In genomic region chr11:20003357-20003756, GRCh38 we compare ENCODE assay signal across 24 cellular contexts.
A peak's percentile ranks its signal among the peaks of the same experiment; 100 is the strongest.
DNase-seq lines count a peak whose midpoint lies in the region; ATAC-seq, FAIRE-seq and TF ChIP-seq lines count a peak whose summit lies in the region.
"Had no signal": no experiment of that assay in that cellular context is flagged by ENCODE, and none has a peak within 500 bp of the region (broad histone marks: within the 10 kb centered on the region; RNA-seq: fewer than 3 reads in every experiment).

No MANE protein-coding gene starts in this region.

- DNase-seq in cardiac muscle cell (ENCODE audit: low read depth in 1 of 2, low spot score in 1 of 2) (no peak), Right ventricle myocardium inferior (ENCODE audit: missing footprints) (no peak), body of pancreas (peak in 3 of 4 donors; percentile 46 to 48 (median 48)), HepG2 (ENCODE audit: low spot score) (no peak), type B pancreatic cell (ENCODE audit: extremely low spot score, unreplicated experiment) (no peak), psoas muscle (no peak), SIG-M5 treated with dmso at 0.1 percent for 504 hours (lab: John Stamatoyannopoulos, UW; ENCODE audit: unreplicated experiment) (no peak)
- DNase-seq in effector memory CD4-positive, alpha-beta T cell: no peak
- DNase-seq: activated CD8-positive, alpha-beta memory T cell treated with anti-CD3 and anti-CD28 coated beads, Interleukin-2, amount 50 U/mL, for 48 hours; activated naive CD8-positive, alpha-beta T cell treated with anti-CD3 and anti-CD28 coated beads, Interleukin-2, amount 10 ng/mL, durations not matched to agents 7 days and 5 days; colonic mucosa; endodermal cell; naive thymus-derived CD8-positive, alpha-beta T cell; NCI-H1417 treated with DMSO at 0.1 percent for 48 hours; NCI-H446 treated with DMSO at 0.1 percent for 48 hours; ovary; stimulated activated CD4-positive, alpha-beta T cell treated with anti-CD3 and anti-CD28 coated beads, Interleukin-15, amount 100 ng/mL, for 24 hours; stimulated activated CD8-positive, alpha-beta memory T cell treated with anti-CD3 and anti-CD28 coated beads, Interleukin-4, amount 100 ng/mL, for 48 hours had no signal

- H3K4me2 ChIP-seq in HepG2 (ENCODE audit: low read depth, low read length): peak overlapping the region; percentile 64

- H3K4me3 Mint-ChIP-seq in type B pancreatic cell: no peak overlapping the region
- H3K4me3 Mint-ChIP-seq: activated naive CD8-positive, alpha-beta T cell treated with anti-CD3 and anti-CD28 coated beads, Interleukin-2, amount 10 ng/mL, durations not matched to agents 7 days and 5 days; brain; endodermal cell; naive thymus-derived CD8-positive, alpha-beta T cell had no signal

- in situ Hi-C loops in HepG2 (cut with HindIII; ENCODE audit: extremely low pct_ligation_motif_present, low pct_unique_long_range_greater_than_20kb): no loop called here

- TF ChIP-seq RAD21 in HepG2 (CRISPR knock-in tag; IDR thresholded peaks at IDR 0.05): no peak

- TF ChIP-seq EP300 in HepG2 (IDR thresholded peaks at IDR 0.05; ENCODE audit: low read depth in 2 of 2, low read length in 2 of 2): no peak
- no peak for TF ChIP-seq EP300 in HepG2 (CRISPR knock-in tag; IDR thresholded peaks at IDR 0.05; ENCODE audit: borderline replicate concordance)

- H3K4me3 ChIP-seq in cardiac muscle cell: no peak overlapping the region
- H3K4me3 ChIP-seq in body of pancreas: no peak overlapping the region
- peak overlapping the region in 2 of 3 experiments; percentile 15 to 32; a peak in 2 of 6 replicates for H3K4me3 ChIP-seq in HepG2 (replicated peaks in 1 of 3; ENCODE audit: insufficient read depth in 1 of 3, low read depth in 2 of 3, low read length in 3 of 3)
- no peak overlapping the region for H3K4me3 ChIP-seq in psoas muscle
- H3K4me3 ChIP-seq in effector memory CD4-positive, alpha-beta T cell (ENCODE audit: insufficient read depth, low read depth, low read length, poor library complexity, severe bottlenecking): no peak overlapping the region
- H3K4me3 ChIP-seq: BLaER1 treated with 17β-estradiol and CSF1 and Interleukin-3, amounts not matched to agents 10 nM and 100 nM; colonic mucosa; ovary had no signal

- peaks cover 84% of the 10 kb centered on the region for H3K4me1 ChIP-seq in cardiac muscle cell (ENCODE audit: low read depth)
- peaks cover 68% of the 10 kb centered on the region for H3K4me1 ChIP-seq in body of pancreas
- peaks cover 85% of the 10 kb centered on the region for H3K4me1 ChIP-seq in HepG2 (ENCODE audit: insufficient read depth, low read length)
- H3K4me1 ChIP-seq in psoas muscle: peaks cover 19% of the 10 kb centered on the region
- H3K4me1 ChIP-seq in effector memory CD4-positive, alpha-beta T cell (ENCODE audit: control insufficient read depth, insufficient read depth, low read length, poor library complexity, severe bottlenecking): no peaks in the 10 kb centered on the region
- H3K4me1 ChIP-seq: colonic mucosa had no signal

- H3K36me3 ChIP-seq in cardiac muscle cell (no peaks in the 10 kb centered on the region), body of pancreas (replicated peaks in 1 of 2; ENCODE audit: insufficient read depth in 1 of 2, low read depth in 2 of 2) (no peaks in the 10 kb centered on the region), HepG2 (replicated peaks in 1 of 2; ENCODE audit: control insufficient read depth in 1 of 2, insufficient read depth in 2 of 2, low read length in 2 of 2) (no peaks in the 10 kb centered on the region), psoas muscle (ENCODE audit: insufficient read depth in 1 of 2, low read depth in 1 of 2) (no peaks in the 10 kb centered on the region)
- H3K36me3 ChIP-seq in effector memory CD4-positive, alpha-beta T cell (ENCODE audit: control insufficient read depth, insufficient read depth, low read length): no peaks in the 10 kb centered on the region
- H3K36me3 ChIP-seq: BLaER1 treated with 17β-estradiol and CSF1 and Interleukin-3, amounts not matched to agents 10 nM and 100 nM; colonic mucosa; ovary had no signal

- peak overlapping the region; percentile 38 for H3K27ac Mint-ChIP-seq in type B pancreatic cell
- H3K27ac Mint-ChIP-seq: activated naive CD8-positive, alpha-beta T cell treated with anti-CD3 and anti-CD28 coated beads, Interleukin-2, amount 10 ng/mL, durations not matched to agents 7 days and 5 days; endodermal cell; naive thymus-derived CD8-positive, alpha-beta T cell had no signal

- H2AFZ ChIP-seq in HepG2 (ENCODE audit: low read length): no peak overlapping the region

- BruUV-seq in HepG2 (replicated peaks; lab: Mats Ljungman, UMichigan): TSS peak; percentile 69

- H3K27me3 ChIP-seq in cardiac muscle cell (no peaks in the 10 kb centered on the region), body of pancreas (no peaks in the 10 kb centered on the region), HepG2 (ENCODE audit: control insufficient read depth in 1 of 2, insufficient read depth in 2 of 2, low read length in 2 of 2) (no peaks in the 10 kb centered on the region), psoas muscle (ENCODE audit: insufficient read depth in 3 of 3, low read length in 2 of 3) (no peaks in the 10 kb centered on the region)
- no peaks in the 10 kb centered on the region for H3K27me3 ChIP-seq in effector memory CD4-positive, alpha-beta T cell (replicated peaks; ENCODE audit: control insufficient read depth, insufficient read depth, low read length, poor library complexity, severe bottlenecking)
- H3K27me3 ChIP-seq: BLaER1 treated with 17β-estradiol and CSF1 and Interleukin-3, amounts not matched to agents 10 nM and 100 nM; colonic mucosa; ovary had no signal

- peaks cover 29% of the 10 kb centered on the region for H3K79me2 ChIP-seq in HepG2 (ENCODE audit: insufficient read depth, low read length)

- peaks cover 63% of the 10 kb centered on the region for H3K4me1 Mint-ChIP-seq in type B pancreatic cell (ENCODE audit: unreplicated experiment)
- H3K4me1 Mint-ChIP-seq: activated naive CD8-positive, alpha-beta T cell treated with anti-CD3 and anti-CD28 coated beads, Interleukin-2, amount 10 ng/mL, durations not matched to agents 7 days and 5 days had no signal

- no peaks in the 10 kb centered on the region for H4K20me1 ChIP-seq in HepG2 (ENCODE audit: insufficient read depth, low read length)
- H4K20me1 ChIP-seq: BLaER1 treated with 17β-estradiol and CSF1 and Interleukin-3, amounts not matched to agents 10 nM and 100 nM had no signal

- H3K27ac ChIP-seq in cardiac muscle cell (peak overlapping the region; percentile 82), body of pancreas (peak overlapping the region; percentile 60 to 74 (median 68)), HepG2 (ENCODE audit: extremely low read length, insufficient read depth, low read length) (peak overlapping the region; percentile 86), psoas muscle (no peak overlapping the region)
- H3K27ac ChIP-seq in effector memory CD4-positive, alpha-beta T cell (ENCODE audit: insufficient read depth, low read length, poor library complexity, severe bottlenecking): no peak overlapping the region
- H3K27ac ChIP-seq: BLaER1 treated with 17β-estradiol and CSF1 and Interleukin-3, amounts not matched to agents 10 nM and 100 nM; colonic mucosa; ovary had no signal

- POLR2A ChIA-PET in HepG2 (lab: Yijun Ruan, JAX): interaction anchor here (1.1 to 6.6 kb wide), 10 partner anchors 9 to 51 kb away, joined by 3 to 107 read pairs (median 7); no protein-coding TSS in a partner anchor

- H3K27me3 Mint-ChIP-seq in type B pancreatic cell: no peaks in the 10 kb centered on the region

- no peak for TF ChIP-seq POLR2A in body of pancreas (IDR thresholded peaks at IDR 0.05)
- no peak for TF ChIP-seq POLR2A in HepG2 (IDR thresholded peaks at IDR 0.05; ENCODE audit: insufficient read depth in 1 of 2, low read depth in 2 of 2, low read length in 2 of 2)

- FAIRE-seq in HepG2 (lab: Jason Lieb, UNC): peak; percentile 15
- FAIRE-seq: GM18507 had no signal

- WGBS in body of pancreas, 2 donors: 34 to 43% methylated on average over 4 of the region's 4 CpGs
- WGBS in HepG2 (ENCODE audit: low lambda C conversion rate): 56% methylated on average over 4 of the region's 4 CpGs
- 94 to 98% (median 95%) methylated on average over 4 of the region's 4 CpGs for WGBS in psoas muscle, 3 donors

- ATAC-seq in Right ventricle myocardium inferior (no peak), body of pancreas (peak; percentile 61), HepG2 (no peak), psoas muscle (no peak)
- ATAC-seq: HCT116; naive thymus-derived CD8-positive, alpha-beta T cell; sciatic nerve; SK-N-SH treated with all-trans-retinoic acid at 6 μM for 48 hours had no signal

- TF ChIP-seq CTCF in cardiac muscle cell (IDR thresholded peaks at IDR 0.05; ENCODE audit: low read depth, low read length) (no peak), body of pancreas (IDR thresholded peaks at IDR 0.05) (no peak), HepG2 (CRISPR knock-in tag; IDR thresholded peaks at IDR 0.05) (no peak), type B pancreatic cell (conservative IDR thresholded peaks at IDR 0.05) (no peak), psoas muscle (IDR thresholded peaks at IDR 0.05) (no peak)

- no peaks in the 10 kb centered on the region for H3K36me3 Mint-ChIP-seq in type B pancreatic cell
- H3K36me3 Mint-ChIP-seq: activated naive CD8-positive, alpha-beta T cell treated with anti-CD3 and anti-CD28 coated beads, Interleukin-2, amount 10 ng/mL, durations not matched to agents 7 days and 5 days; naive thymus-derived CD8-positive, alpha-beta T cell had no signal

- no peaks in the 10 kb centered on the region for H3K9me3 ChIP-seq in cardiac muscle cell (ENCODE audit: low read depth)
- no peaks in the 10 kb centered on the region for H3K9me3 ChIP-seq in body of pancreas
- no peaks in the 10 kb centered on the region for H3K9me3 ChIP-seq in HepG2 (ENCODE audit: low read length)
- H3K9me3 ChIP-seq in psoas muscle: no peaks in the 10 kb centered on the region
- no peaks in the 10 kb centered on the region for H3K9me3 ChIP-seq in effector memory CD4-positive, alpha-beta T cell (ENCODE audit: control insufficient read depth, low read length)
- H3K9me3 ChIP-seq: BLaER1 treated with 17β-estradiol and CSF1 and Interleukin-3, amounts not matched to agents 10 nM and 100 nM; colonic mucosa; ovary had no signal

- no peaks in the 10 kb centered on the region for H3K9me3 Mint-ChIP-seq in type B pancreatic cell
- H3K9me3 Mint-ChIP-seq: activated naive CD8-positive, alpha-beta T cell treated with anti-CD3 and anti-CD28 coated beads, Interleukin-2, amount 10 ng/mL, durations not matched to agents 7 days and 5 days; brain; endodermal cell; naive thymus-derived CD8-positive, alpha-beta T cell had no signal

- CTCF ChIA-PET in HepG2 (lab: Yijun Ruan, JAX; ENCODE audit: low intra/inter-chr PET ratio, low total read pairs): no interaction called here

- H3K9ac ChIP-seq in HepG2 (ENCODE audit: insufficient read depth, low read depth, low read length): peak overlapping the region; percentile 55
- H3K9ac ChIP-seq: BLaER1 treated with 17β-estradiol and CSF1 and Interleukin-3, amounts not matched to agents 10 nM and 100 nM had no signal

- intact Hi-C loops in Right ventricle myocardium inferior (cut with DNase I) (loop anchor here (5.0 kb wide), 1 partner anchor 46 kb away; no protein-coding TSS in a partner anchor), body of pancreas (cut with DNase I) (no loop called here), HepG2 (cut with micrococcal nuclease; ENCODE audit: unreplicated experiment) (loop anchor here (5.0 kb wide), 1 partner anchor 34 kb away; no protein-coding TSS in a partner anchor), psoas muscle (cut with DNase I) (loop anchor here in 1 of 2 donors (5.0 kb wide), 1 partner anchor 51 kb away; no protein-coding TSS in a partner anchor)

Comparison
In these comparisons a context has a peak if more than half of its experiments do, and no peak if none do; other contexts are left out.
1. DNase-seq: peak in body of pancreas (3 of 4); none in cardiac muscle cell (0 of 2), Right ventricle myocardium inferior (single experiment), HepG2 (single experiment), type B pancreatic cell (single experiment), psoas muscle (0 of 2), effector memory CD4-positive, alpha-beta T cell (0 of 3) and SIG-M5 treated with dmso at 0.1 percent for 504 hours (single experiment).
2. H3K27ac ChIP-seq: peak in cardiac muscle cell (single experiment), body of pancreas (4 of 4) and HepG2 (single experiment); none in psoas muscle (single experiment) and effector memory CD4-positive, alpha-beta T cell (single experiment).
3. H3K4me3 ChIP-seq: peak in HepG2 (2 of 3); none in cardiac muscle cell (single experiment), body of pancreas (0 of 2), psoas muscle (single experiment) and effector memory CD4-positive, alpha-beta T cell (single experiment).